22 cellular contexts compared by ENCODE assay signal in genomic region chr18:7923105-7923504, GRCh38.
DNase-seq lines count a peak whose midpoint lies in the region; ATAC-seq, FAIRE-seq and TF ChIP-seq lines count a peak whose summit lies in the region.
"Had no signal": no experiment of that assay in that cellular context is flagged by ENCODE, and none has a peak within 500 bp of the region (broad histone marks: within the 10 kb centered on the region; RNA-seq: fewer than 3 reads in every experiment).

No MANE protein-coding gene starts in this region.

- no peaks in the 10 kb centered on the region for H3K27me3 Mint-ChIP-seq in osteocyte (ENCODE audit: unreplicated experiment)
- H3K27me3 Mint-ChIP-seq: activated naive CD8-positive, alpha-beta T cell had no signal

- peak overlapping the region; percentile 34; the same call in 1 of the 2 replicates for H2AFZ ChIP-seq in SK-N-SH (ENCODE audit: low read depth)
- no peak overlapping the region for H2AFZ ChIP-seq in PC-9

- H3K79me2 ChIP-seq in SK-N-SH (ENCODE audit: insufficient read depth) (no peaks in the 10 kb centered on the region), PC-9 (ENCODE audit: low read depth) (peaks cover 3% of the 10 kb centered on the region; the same call in 1 of the 2 replicates)

- H3K4me1 ChIP-seq in SK-N-SH (ENCODE audit: control insufficient read depth in 1 of 2, insufficient read depth in 2 of 2, low read depth in 1 of 2, low read length in 1 of 2) (peaks cover 0 to 9% of the 10 kb centered on the region in 2 experiments; a peak in 1 of 4 replicates), PC-9 (replicated peaks; ENCODE audit: insufficient read depth) (peaks cover 51% of the 10 kb centered on the region), foreskin keratinocyte (peaks cover 33% of the 10 kb centered on the region)
- H3K4me1 ChIP-seq: colonic mucosa had no signal

- TF ChIP-seq POLR2A in GM12892 (IDR thresholded peaks at IDR 0.05; ENCODE audit: low read depth, low read length), result no peak

- ATAC-seq in SK-N-SH treated with all-trans-retinoic acid at 6 μM for 48 hours (no peak), foreskin keratinocyte (no peak), GM21515 (IDR thresholded peaks at IDR 0.05; ENCODE audit: unreplicated experiment) (no peak)

- H3K27ac ChIP-seq in SK-N-SH (ENCODE audit: low read depth in 2 of 2, low read length in 1 of 2), result no peak overlapping the region
- H3K27ac ChIP-seq in PC-9, result peak overlapping the region; percentile 100
- peak overlapping the region; percentile 96 for H3K27ac ChIP-seq in foreskin keratinocyte
- H3K27ac ChIP-seq: colonic mucosa, WERI-Rb-1 had no signal

- no peaks in the 10 kb centered on the region for H3K27me3 ChIP-seq in SK-N-SH (ENCODE audit: insufficient read depth)
- H3K27me3 ChIP-seq in PC-9 (ENCODE audit: insufficient read depth, low read depth), result no peaks in the 10 kb centered on the region
- H3K27me3 ChIP-seq in foreskin keratinocyte, result no peaks in the 10 kb centered on the region
- H3K27me3 ChIP-seq: colonic mucosa, upper lobe of left lung had no signal

- TF ChIP-seq RAD21 in SK-N-SH (IDR thresholded peaks at IDR 0.05; ENCODE audit: low read length), result no peak

- H4K20me1 ChIP-seq in SK-N-SH (ENCODE audit: insufficient read depth) (no peaks in the 10 kb centered on the region), PC-9 (ENCODE audit: insufficient read depth) (no peaks in the 10 kb centered on the region)

- no TSS peak for BruUV-seq in PC-9 (replicated peaks; lab: Mats Ljungman, UMichigan)

- no peak overlapping the region for H3K9ac ChIP-seq in SK-N-SH

- H3K4me2 ChIP-seq in SK-N-SH, result peak overlapping the region; percentile 14; the same call in 1 of the 2 replicates
- H3K4me2 ChIP-seq in PC-9, result peak overlapping the region; percentile 78

- peaks cover 8% of the 10 kb centered on the region for H3K36me3 Mint-ChIP-seq in osteocyte (ENCODE audit: unreplicated experiment)
- H3K36me3 Mint-ChIP-seq: activated naive CD8-positive, alpha-beta T cell had no signal

- H3K9me3 ChIP-seq in SK-N-SH (no peaks in the 10 kb centered on the region), PC-9 (ENCODE audit: insufficient read depth, low read depth) (peaks cover 8% of the 10 kb centered on the region)
- H3K9me3 ChIP-seq: colonic mucosa, upper lobe of left lung had no signal

- TF ChIP-seq EP300 in SK-N-SH (IDR thresholded peaks at IDR 0.05; ENCODE audit: borderline replicate concordance in 1 of 2, low read depth in 1 of 2, low read length in 1 of 2), result no peak

- H3F3A ChIP-seq in SK-N-SH (replicated peaks; ENCODE audit: insufficient read depth), result no peaks in the 10 kb centered on the region
- peaks cover 18% of the 10 kb centered on the region for H3F3A ChIP-seq in PC-9 (ENCODE audit: insufficient read depth, low read depth)

- H3K9me2 ChIP-seq in SK-N-SH (no peaks in the 10 kb centered on the region), PC-9 (ENCODE audit: insufficient read depth) (no peaks in the 10 kb centered on the region)

- H3K4me3 ChIP-seq in SK-N-SH (ENCODE audit: low read depth in 2 of 2, low read length in 1 of 2) (no peak overlapping the region), PC-9 (no peak overlapping the region)
- H3K4me3 ChIP-seq: colonic mucosa, lung, upper lobe of left lung had no signal

- CTCF ChIA-PET in SK-N-SH (lab: Yijun Ruan, JAX), result no interaction called here
- CTCF ChIA-PET in PC-9 (lab: Charles Lee), result interaction anchor here (0.5 kb wide), 1 partner anchor 19 kb away, joined by 5 read pairs; no protein-coding TSS in a partner anchor

- H3K4me1 Mint-ChIP-seq in osteocyte (ENCODE audit: unreplicated experiment), result peaks cover 93% of the 10 kb centered on the region
- H3K4me1 Mint-ChIP-seq: activated CD4-positive, alpha-beta T cell treated with anti-CD3 and anti-CD28 coated beads, Interleukin-2, amount 10 ng/mL, durations not matched to agents 7 days and 5 days had no signal

- H3K36me3 ChIP-seq in SK-N-SH (replicated peaks in 1 of 2; ENCODE audit: control insufficient read depth in 1 of 2, insufficient read depth in 2 of 2, low read length in 1 of 2), result peaks cover 0 to 3% of the 10 kb centered on the region in 2 experiments
- peaks cover 13% of the 10 kb centered on the region for H3K36me3 ChIP-seq in PC-9 (ENCODE audit: low read depth)
- H3K36me3 ChIP-seq: colonic mucosa, upper lobe of left lung, WERI-Rb-1 had no signal

- 78% methylated on average over 4 of the region's 4 CpGs for WGBS in SK-N-SH (ENCODE audit: low lambda C conversion rate)

- no peak for FAIRE-seq in GM12892 (lab: Jason Lieb, UNC)
- FAIRE-seq: endometrium had no signal

- POLR2A ChIA-PET in SK-N-SH (lab: Yijun Ruan, JAX) (no interaction called here), PC-9 (lab: Charles Lee; ENCODE audit: unreplicated experiment) (interaction anchor here (0.6 kb wide), 1 partner anchor 27 kb away, joined by 9 read pairs; no protein-coding TSS in a partner anchor)

- DNase-seq in SK-N-SH, result no peak
- DNase-seq in PC-9, result no peak
- no peak for DNase-seq in foreskin keratinocyte
- no peak for DNase-seq in osteocyte (ENCODE audit: extremely low spot score, unreplicated experiment)
- no peak for DNase-seq in GM12892 (ENCODE audit: insufficient read length)
- no peak for DNase-seq in NCI-H345 treated with DMSO at 0.1 percent for 48 hours (lab: John Stamatoyannopoulos, UW; ENCODE audit: unreplicated experiment)
- DNase-seq: 8988T; activated CD4-positive, alpha-beta T cell treated with anti-CD3 and anti-CD28 coated beads, Interleukin-2, amount 10 ng/mL, durations not matched to agents 7 days and 5 days; activated CD8-positive, alpha-beta memory T cell treated with anti-CD3 and anti-CD28 coated beads, Interleukin-2, amount 50 U/mL, for 48 hours; colonic mucosa; DND-41; head of caudate nucleus; NCI-H510A treated with DMSO at 0.1 percent for 48 hours; NK-92 treated with Interleukin-12 subunit alpha and Interleukin-12 subunit beta, amount 100 ng/mL, for 24 hours; upper lobe of left lung; WERI-Rb-1 had no signal

- TF ChIP-seq CTCF in SK-N-SH (IDR thresholded peaks at IDR 0.05), result no peak
- no peak for TF ChIP-seq CTCF in PC-9 (conservative IDR thresholded peaks at IDR 0.05)
- no peak for TF ChIP-seq CTCF in foreskin keratinocyte (conservative IDR thresholded peaks at IDR 0.05)
- no peak for TF ChIP-seq CTCF in osteocyte (IDR thresholded peaks at IDR 0.05)

- peak overlapping the region; percentile 69 for H3K27ac Mint-ChIP-seq in osteocyte (ENCODE audit: unreplicated experiment)
- H3K27ac Mint-ChIP-seq: activated CD4-positive, alpha-beta T cell treated with anti-CD3 and anti-CD28 coated beads, Interleukin-2, amount 10 ng/mL, durations not matched to agents 7 days and 5 days; activated naive CD8-positive, alpha-beta T cell; activated T-helper 2 cell treated with anti-CD3 and anti-CD28 coated beads, Interferon-gamma antibody, Interleukin-2, Interleukin-4, amounts not matched to agents 10 μg/mL and 5 μg/mL and 100 μg/mL, durations not matched to agents 14 hours and 24 hours and 36 hours had no signal

- intact Hi-C loops in PC-9 (cut with micrococcal nuclease; ENCODE audit: unreplicated experiment), result loop anchor here (5.0 kb wide), 1 partner anchor 46 kb away; no protein-coding TSS in a partner anchor

- peaks cover 18% of the 10 kb centered on the region for H3K9me3 Mint-ChIP-seq in osteocyte (ENCODE audit: unreplicated experiment)
- H3K9me3 Mint-ChIP-seq: activated CD4-positive, alpha-beta T cell treated with anti-CD3 and anti-CD28 coated beads, Interleukin-2, amount 10 ng/mL, durations not matched to agents 7 days and 5 days; activated T-helper 2 cell treated with anti-CD3 and anti-CD28 coated beads, Interferon-gamma antibody, Interleukin-2, Interleukin-4, amounts not matched to agents 10 μg/mL and 5 μg/mL and 100 μg/mL, durations not matched to agents 14 hours and 24 hours and 36 hours had no signal

- no peak overlapping the region for H3K4me3 Mint-ChIP-seq in osteocyte (ENCODE audit: unreplicated experiment)
- H3K4me3 Mint-ChIP-seq: activated CD4-positive, alpha-beta T cell treated with anti-CD3 and anti-CD28 coated beads, Interleukin-2, amount 10 ng/mL, durations not matched to agents 7 days and 5 days; activated naive CD8-positive, alpha-beta T cell had no signal

TF ChIP-seq in SK-N-SH, 30 proteins besides CTCF, POLR2A, EP300 and RAD21 (continues in another document):
- TF ChIP-seq MEF2A (IDR thresholded peaks at IDR 0.05; ENCODE audit: borderline replicate concordance, low read depth) (no peak), GATA2 (CRISPR knock-in tag; IDR thresholded peaks at IDR 0.05) (no peak), CHD2 (IDR thresholded peaks at IDR 0.05; ENCODE audit: low read length, partially characterized antibody) (no peak)

TF ChIP-seq in SK-N-SH treated with all-trans-retinoic acid at 6 μM for 48 hours, 23 proteins besides CTCF, POLR2A, EP300 and RAD21 (continues in another document):
- TF ChIP-seq BACH2 (CRISPR knock-in tag; IDR thresholded peaks at IDR 0.05; ENCODE audit: borderline replicate concordance) (no peak), TSHZ2 (CRISPR knock-in tag; IDR thresholded peaks at IDR 0.05) (no peak), GLIS3 (CRISPR knock-in tag; IDR thresholded peaks at IDR 0.05) (no peak)

Comparison
In these comparisons a context has a peak if more than half of its experiments do, and no peak if none do; other contexts are left out.
1. H3K27ac ChIP-seq: peak in PC-9 (single experiment) and foreskin keratinocyte (single experiment); none in SK-N-SH (0 of 2).